In genomic region chr5:140041099-140041491, GRCh38 we compare ENCODE assay signal across 8 cellular contexts. TPM values are rescaled to one million over a fixed set of nuclear protein-coding genes. Genes with fewer than 3 reads are reported as not detected.
DNase-seq lines count a peak whose midpoint lies in the region; ATAC-seq, FAIRE-seq and TF ChIP-seq lines count a peak whose summit lies in the region.
"Had no signal": no experiment of that assay in that cellular context is flagged by ENCODE, and none has a peak within 500 bp of the region (broad histone marks: within the 10 kb centered on the region; RNA-seq: fewer than 3 reads in every experiment).

No MANE protein-coding gene starts in this region.

- H3K4me2 ChIP-seq in PC-9: peak overlapping the region; percentile 90
- H3K4me2 ChIP-seq in endothelial cell of umbilical vein (ENCODE audit: insufficient read depth, low read length): peak overlapping the region; percentile 3

- FAIRE-seq in GM12892 (lab: Jason Lieb, UNC) (peak; percentile 93), endothelial cell of umbilical vein (lab: Jason Lieb, UNC) (no peak)

- WGBS in upper lobe of left lung, 2 donors: 79 to 90% methylated on average over 4 of the region's 4 CpGs

- H3K36me3 ChIP-seq in PC-9 (ENCODE audit: low read depth) (no peaks in the 10 kb centered on the region), endothelial cell of umbilical vein (ENCODE audit: control insufficient read depth in 2 of 2, extremely low read depth in 1 of 2, insufficient read depth in 2 of 2, low read length in 2 of 2) (no peaks in the 10 kb centered on the region), gastrocnemius medialis (no peaks in the 10 kb centered on the region), upper lobe of left lung (no peaks in the 10 kb centered on the region), H7 (replicated peaks; ENCODE audit: control insufficient read depth, insufficient read depth, low read length) (no peaks in the 10 kb centered on the region)

- BruUV-seq in PC-9 (replicated peaks; lab: Mats Ljungman, UMichigan) (no TSS peak), endothelial cell of umbilical vein (replicated peaks; lab: Mats Ljungman, UMichigan) (no TSS peak)

- intact Hi-C loops in PC-9 (cut with micrococcal nuclease; ENCODE audit: unreplicated experiment): no loop called here
- intact Hi-C loops in endothelial cell of umbilical vein (cut with micrococcal nuclease): no loop called here
- intact Hi-C loops in gastrocnemius medialis (cut with DNase I; ENCODE audit: low total_unique reads): loop anchor here (10.0 kb wide), 1 partner anchor 156 kb away; no protein-coding TSS in a partner anchor

- CTCF ChIA-PET in PC-9 (lab: Charles Lee) (interaction anchor here (0.5 to 0.6 kb wide), 2 partner anchors 79 to 1146 kb away, joined by 4 to 6 read pairs; no protein-coding TSS in a partner anchor), endothelial cell of umbilical vein (lab: Charles Lee) (interaction anchor here (0.7 to 4.3 kb wide), 7 partner anchors 13 to 198 kb away, joined by 3 to 36 read pairs (median 4); no protein-coding TSS in a partner anchor)

- no peaks in the 10 kb centered on the region for H3K9me3 ChIP-seq in PC-9 (ENCODE audit: insufficient read depth, low read depth)
- H3K9me3 ChIP-seq in endothelial cell of umbilical vein (replicated peaks; ENCODE audit: control insufficient read depth, insufficient read depth, low read length): no peaks in the 10 kb centered on the region
- no peaks in the 10 kb centered on the region for H3K9me3 ChIP-seq in gastrocnemius medialis
- H3K9me3 ChIP-seq in upper lobe of left lung: no peaks in the 10 kb centered on the region

- no peak overlapping the region for H3K9ac ChIP-seq in endothelial cell of umbilical vein (replicated peaks; ENCODE audit: extremely low read depth, insufficient read depth, low read length)

- H4K20me1 ChIP-seq in PC-9 (ENCODE audit: insufficient read depth) (no peaks in the 10 kb centered on the region), endothelial cell of umbilical vein (replicated peaks; ENCODE audit: control insufficient read depth, extremely low read depth, insufficient read depth, low read length) (no peaks in the 10 kb centered on the region)

- no peak overlapping the region for H2AFZ ChIP-seq in PC-9
- no peak overlapping the region for H2AFZ ChIP-seq in endothelial cell of umbilical vein (ENCODE audit: low read depth, low read length)

- no peaks in the 10 kb centered on the region for H3K9me1 ChIP-seq in endothelial cell of umbilical vein (replicated peaks; ENCODE audit: control insufficient read depth, extremely low read depth, insufficient read depth, low read length)

- H3K27me3 ChIP-seq in PC-9 (ENCODE audit: insufficient read depth, low read depth): peaks cover 13% of the 10 kb centered on the region; the same call in 1 of the 2 replicates
- peaks cover 3 to 11% of the 10 kb centered on the region in 2 experiments for H3K27me3 ChIP-seq in endothelial cell of umbilical vein (ENCODE audit: control insufficient read depth in 2 of 2, insufficient read depth in 2 of 2, low read length in 2 of 2)
- no peaks in the 10 kb centered on the region for H3K27me3 ChIP-seq in gastrocnemius medialis
- peaks cover 0 to 12% (median 6%) of the 10 kb centered on the region in 4 donors for H3K27me3 ChIP-seq in upper lobe of left lung
- H3K27me3 ChIP-seq in H7 (ENCODE audit: control insufficient read depth, insufficient read depth, low read length): peaks cover 62% of the 10 kb centered on the region

- H3K27ac ChIP-seq in PC-9: peak overlapping the region; percentile 59; the same call in 1 of the 2 replicates
- no peak overlapping the region for H3K27ac ChIP-seq in endothelial cell of umbilical vein (ENCODE audit: insufficient read depth, low read depth, low read length)
- H3K27ac ChIP-seq in gastrocnemius medialis: peak overlapping the region; percentile 98 to 99 (median 98)
- H3K27ac ChIP-seq in upper lobe of left lung: peak overlapping the region in 1 of 4 donors; percentile 7

- POLR2A ChIA-PET in PC-9 (lab: Charles Lee; ENCODE audit: unreplicated experiment) (interaction anchor here (0.6 kb wide), 1 partner anchor 670 kb away, joined by 3 read pairs; no protein-coding TSS in a partner anchor), endothelial cell of umbilical vein (lab: Charles Lee) (no interaction called here)

- no peak for TF ChIP-seq CTCF in PC-9 (conservative IDR thresholded peaks at IDR 0.05)
- TF ChIP-seq CTCF in endothelial cell of umbilical vein (IDR thresholded peaks at IDR 0.05; ENCODE audit: extremely low read depth in 1 of 2, insufficient read depth in 1 of 2, low read depth in 1 of 2, low read length in 2 of 2): no peak
- TF ChIP-seq CTCF in gastrocnemius medialis (IDR thresholded peaks at IDR 0.05 in 4 of 5, conservative IDR thresholded peaks at IDR 0.05 in 1 of 5): no peak
- TF ChIP-seq CTCF in upper lobe of left lung (IDR thresholded peaks at IDR 0.05): no peak

- dilution Hi-C loops in endothelial cell of umbilical vein (cut with MboI; ENCODE audit: extremely low pct_ligation_motif_present, low sequenced_read_pairs): no loop called here

- no peak for TF ChIP-seq EP300 in upper lobe of left lung (IDR thresholded peaks at IDR 0.05)

- no peaks in the 10 kb centered on the region for H3K79me2 ChIP-seq in PC-9 (ENCODE audit: low read depth)
- H3K79me2 ChIP-seq in endothelial cell of umbilical vein (ENCODE audit: control insufficient read depth, insufficient read depth, low read length): no peaks in the 10 kb centered on the region

- H3K4me3 ChIP-seq in PC-9 (peak overlapping the region; percentile 74; the same call in 1 of the 2 replicates), endothelial cell of umbilical vein (replicated peaks in 1 of 3; ENCODE audit: insufficient read depth in 1 of 3, low read depth in 1 of 3, low read length in 3 of 3) (no peak overlapping the region), gastrocnemius medialis (peak overlapping the region; percentile 82 to 97 (median 87)), upper lobe of left lung (peak overlapping the region in 1 of 4 donors; percentile 63), H7 (ENCODE audit: insufficient read depth, low read depth, low read length) (no peak overlapping the region)

- no peaks in the 10 kb centered on the region for H3K9me2 ChIP-seq in PC-9 (ENCODE audit: insufficient read depth)

- in situ Hi-C loops in gastrocnemius medialis (cut with MboI; ENCODE audit: low sequenced_read_pairs in 4 of 4): no loop called here

- TF ChIP-seq POLR2A in GM12892 (IDR thresholded peaks at IDR 0.05; ENCODE audit: low read depth, low read length) (no peak), endothelial cell of umbilical vein (IDR thresholded peaks at IDR 0.05; ENCODE audit: low read depth, low read length) (no peak), gastrocnemius medialis (IDR thresholded peaks at IDR 0.05) (no peak), upper lobe of left lung (IDR thresholded peaks at IDR 0.05) (no peak)

- H3K4me1 ChIP-seq in PC-9 (replicated peaks; ENCODE audit: insufficient read depth): peaks cover 35% of the 10 kb centered on the region
- peaks cover 27% of the 10 kb centered on the region for H3K4me1 ChIP-seq in endothelial cell of umbilical vein (ENCODE audit: control insufficient read depth, extremely low read depth, insufficient read depth, low read length)
- peaks cover 37 to 43% of the 10 kb centered on the region in 2 donors for H3K4me1 ChIP-seq in gastrocnemius medialis
- H3K4me1 ChIP-seq in upper lobe of left lung: peaks cover 35 to 47% (median 39%) of the 10 kb centered on the region in 4 donors

- H3F3A ChIP-seq in PC-9 (ENCODE audit: insufficient read depth, low read depth): peaks cover 26% of the 10 kb centered on the region

- ATAC-seq in gastrocnemius medialis (peak in 1 of 2 donors; percentile 21), upper lobe of left lung (ENCODE audit: low FRiP score in 2 of 2) (no peak), GM18517 (IDR thresholded peaks at IDR 0.05; ENCODE audit: unreplicated experiment) (no peak)

- DNase-seq in GM12892 (ENCODE audit: insufficient read length): no peak
- DNase-seq in PC-9: no peak
- DNase-seq in endothelial cell of umbilical vein (ENCODE audit: low read depth, low spot score): no peak
- peak in 1 of 2 donors; percentile 14 for DNase-seq in gastrocnemius medialis
- no peak for DNase-seq in upper lobe of left lung
- DNase-seq in H7: no peak
- DNase-seq: activated CD4-positive, CD25-positive, alpha-beta regulatory T cell treated with anti-CD3 and anti-CD28 coated beads, Interleukin-2, amount 50 U/mL, for 72 hours had no signal

TF ChIP-seq in endothelial cell of umbilical vein, 7 proteins besides CTCF, POLR2A, EP300 and RAD21:
- TF ChIP-seq POLR2AphosphoS5 (IDR thresholded peaks at IDR 0.05; ENCODE audit: insufficient read depth, low read depth, low read length) (no peak), MAX (IDR thresholded peaks at IDR 0.05; ENCODE audit: insufficient read depth, insufficient read length) (no peak), MYC (IDR thresholded peaks at IDR 0.05; ENCODE audit: low read depth, low read length) (no peak), GATA2 (IDR thresholded peaks at IDR 0.05; ENCODE audit: insufficient read depth, insufficient read length, low read depth, low read length) (no peak), FOS (IDR thresholded peaks at IDR 0.05; ENCODE audit: borderline replicate concordance, insufficient read depth, low read length) (no peak), EZH2 (IDR thresholded peaks at IDR 0.05; ENCODE audit: borderline replicate concordance, low read depth, low read length, severe bottlenecking) (no peak), JUN (IDR thresholded peaks at IDR 0.05; ENCODE audit: borderline replicate concordance, insufficient read depth, insufficient read length, low read depth) (no peak)

RNA-seq across cellular contexts. Expression of gene NRG2, which starts 2.0 kb away (rescaled TPM):
- polyA plus RNA-seq in GM12892 (2012; ENCODE audit: missing spikeins): 6.6 TPM
- total RNA-seq in PC-9 (2021): not detected in 2 replicates
- 0.30 and 0.42 TPM in 2 replicates for total RNA-seq in endothelial cell of umbilical vein
- polyA plus RNA-seq in endothelial cell of umbilical vein: 0.26 and 0.30 TPM in 2 replicates
- polyA plus RNA-seq in endothelial cell of umbilical vein (2011; cell fraction: cytosol; rRNA removed): 0.27 and 0.28 TPM in 2 replicates
- 0.13 and 0.17 TPM in 2 replicates for polyA plus RNA-seq in endothelial cell of umbilical vein (2011; cell fraction: nucleus; rRNA removed)
- polyA plus RNA-seq in endothelial cell of umbilical vein (2012): 0.23 TPM in 1 of 2 replicates, not detected in the other
- 0.21 TPM in 1 of 2 replicates, not detected in the other for polyA minus RNA-seq in endothelial cell of umbilical vein
- not detected for polyA minus RNA-seq in endothelial cell of umbilical vein (2011; cell fraction: cytosol; rRNA and poly(A)+ RNA removed)
- 0.19 and 0.24 TPM in 2 replicates for polyA minus RNA-seq in endothelial cell of umbilical vein (2011; cell fraction: nucleus; rRNA and poly(A)+ RNA removed)
- 10 to 100 TPM; 10.3 to 28.8 (median 20.0) TPM for total RNA-seq in gastrocnemius medialis
- total RNA-seq in upper lobe of left lung: 1 to 10 TPM in 3 of 6 donors, under 1 TPM in 3; 0.46 to 4.2 (median 1.5) TPM
- total RNA-seq in H7 (2014; rRNA removed; shearing (Covaris generic)): 0.24 TPM in 1 of 2 replicates, not detected in the other

Comparison
In these comparisons a context has a peak if more than half of its experiments do, and no peak if none do; other contexts are left out.
1. H3K4me3 ChIP-seq: peak in PC-9 (single experiment) and gastrocnemius medialis (4 of 4); none in endothelial cell of umbilical vein (0 of 3) and H7 (single experiment).